15 cellular contexts compared by ENCODE assay signal in the genomic region with DNA sequence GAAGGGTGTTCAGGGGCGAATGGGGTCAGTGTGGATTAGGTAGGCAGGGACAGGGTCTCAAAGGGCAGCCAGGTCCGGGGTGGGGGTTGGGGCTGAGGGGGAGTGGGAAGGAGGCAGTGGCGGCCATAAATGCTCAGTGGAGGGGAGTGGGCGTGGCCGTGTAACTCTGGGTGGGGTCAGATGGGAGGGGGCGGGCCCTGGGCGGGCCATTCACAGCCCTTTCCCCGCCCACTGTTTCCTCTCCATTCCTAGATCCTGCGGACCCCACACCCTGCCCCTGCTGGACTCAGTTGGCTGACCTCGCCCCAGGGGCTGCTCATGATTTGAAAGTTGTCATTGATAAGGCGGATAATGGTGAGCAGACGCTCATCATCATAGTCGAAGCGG. TPM values are rescaled to one million over a fixed set of nuclear protein-coding genes. Genes with fewer than 3 reads are reported as not detected.
"Had no signal": no experiment of that assay in that cellular context is flagged by ENCODE, and none has a peak within 500 bp of the region (broad histone marks: within the 10 kb centered on the region; RNA-seq: fewer than 3 reads in every experiment).

No MANE protein-coding gene starts in this region.

RNA-seq across cellular contexts. Expression of gene CYP2A6, which starts 23.9 kb away (rescaled TPM):
- total RNA-seq: activated CD4-positive, alpha-beta memory T cell treated with anti-CD3 and anti-CD28 coated beads for 36 hours; astrocyte; cardiac septum; chondrocyte; endodermal cell; kidney; left colon; mammary epithelial cell; progenitor cell of endocrine pancreas; renal cortical epithelial cell; skeletal muscle tissue; T-helper 2 cell treated with Interferon-gamma antibody and Interleukin-4, amounts not matched to agents 100 ng/mL and 5 ng/mL, for 36 hours; thoracic aorta had no signal
- polyA plus RNA-seq: mammary epithelial cell, SK-N-SH had no signal

RNA-seq across cellular contexts. Expression of gene MIA, which starts 51.0 kb away (rescaled TPM):
- total RNA-seq: endodermal cell, renal cortical epithelial cell, thoracic aorta had no signal
- polyA plus RNA-seq: SK-N-SH had no signal

RNA-seq across cellular contexts. Expression of gene CYP2A7, which starts 55.7 kb away (rescaled TPM):
- total RNA-seq: activated CD4-positive, alpha-beta memory T cell treated with anti-CD3 and anti-CD28 coated beads for 36 hours; astrocyte; cardiac septum; chondrocyte; endodermal cell; esophagus mucosa; kidney; left colon; mammary epithelial cell; progenitor cell of endocrine pancreas; renal cortical epithelial cell; skeletal muscle tissue; T-helper 2 cell treated with Interferon-gamma antibody and Interleukin-4, amounts not matched to agents 100 ng/mL and 5 ng/mL, for 36 hours; thoracic aorta had no signal
- polyA plus RNA-seq: mammary epithelial cell, SK-N-SH had no signal
